ENCODE assay signal across 8 cellular contexts in the genomic region with DNA sequence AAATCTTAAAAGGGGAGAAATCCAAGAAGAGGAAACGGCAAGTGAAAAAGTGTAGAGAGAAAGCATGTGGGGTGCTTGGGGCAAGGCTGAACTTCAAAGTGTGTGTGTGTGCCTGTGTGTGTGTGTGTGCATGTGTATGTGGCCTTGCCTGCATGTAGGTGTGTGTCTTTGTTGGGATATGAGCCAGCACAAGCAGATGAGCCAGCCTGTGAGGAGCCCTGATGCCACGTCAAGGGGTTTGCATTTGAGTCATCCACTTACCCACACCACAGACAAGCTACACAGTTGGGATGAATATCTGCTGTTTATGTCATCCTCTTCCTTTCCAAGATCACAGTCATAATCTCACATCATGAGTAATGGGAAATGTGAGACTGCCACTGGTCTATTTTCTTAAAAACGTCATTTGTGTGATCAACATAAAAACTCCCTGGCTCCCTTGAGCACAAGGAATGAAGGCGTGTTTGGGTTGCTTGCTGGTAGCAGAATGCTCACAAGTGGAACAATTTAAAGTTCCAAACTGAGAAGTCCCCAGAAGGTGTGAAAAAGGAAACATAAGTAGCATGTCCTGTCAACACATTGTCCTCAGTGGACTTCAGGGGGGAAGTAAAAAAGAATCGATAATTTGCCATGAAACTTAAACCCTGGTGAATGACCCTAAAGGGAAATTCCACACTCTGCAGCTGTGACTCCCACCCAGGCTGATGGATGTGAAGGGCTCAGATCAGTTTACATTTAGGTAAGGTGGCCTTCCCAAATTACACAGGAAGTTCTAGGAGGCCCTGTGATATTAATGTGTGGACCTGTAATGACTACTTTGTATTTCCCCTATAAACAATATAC. TPM values are rescaled to one million over a fixed set of nuclear protein-coding genes. Genes with fewer than 3 reads are reported as not detected.
DNase-seq lines count a peak whose midpoint lies in the region; ATAC-seq and TF ChIP-seq lines count a peak whose summit lies in the region.

No MANE protein-coding gene starts in this region.

- H3K4me3 ChIP-seq in AG04449 (ENCODE audit: low read depth, low read length), result no peak overlapping the region

- H3K4me1 Mint-ChIP-seq in activated CD8-positive, alpha-beta memory T cell treated with anti-CD3 and anti-CD28 coated beads, Interleukin-2, amount 10 ng/mL, durations not matched to agents 7 days and 5 days, result peaks cover 28% of the 10 kb centered on the region

- H3K9me3 Mint-ChIP-seq in activated CD8-positive, alpha-beta memory T cell treated with anti-CD3 and anti-CD28 coated beads, Interleukin-2, amount 10 ng/mL, durations not matched to agents 7 days and 5 days (ENCODE audit: low read depth), result no peaks in the 10 kb centered on the region

- H3K4me3 Mint-ChIP-seq in activated CD8-positive, alpha-beta memory T cell treated with anti-CD3 and anti-CD28 coated beads, Interleukin-2, amount 10 ng/mL, durations not matched to agents 7 days and 5 days, result no peak overlapping the region

- no peak for TF ChIP-seq CTCF in AG04449 (IDR thresholded peaks at IDR 0.05; ENCODE audit: insufficient read depth, low read length, missing control alignments)

- peak; percentile 100 for DNase-seq in AG04449 (ENCODE audit: low read depth, low spot score)
- peak; percentile 94 for DNase-seq in activated CD8-positive, alpha-beta memory T cell treated with anti-CD3 and anti-CD28 coated beads, Interleukin-2, amount 10 ng/mL, durations not matched to agents 7 days and 5 days
- DNase-seq in glomerular visceral epithelial cell (ENCODE audit: extremely low spot score), result peak; percentile 94
- peak; percentile 71 to 80 for DNase-seq in stimulated activated CD4-positive, alpha-beta T cell treated with anti-CD3 and anti-CD28 coated beads, Interleukin-4, amount 100 ng/mL, for 4 hours
- no peak for DNase-seq in DMS79 (lab: John Stamatoyannopoulos, UW)

- CTCF ChIA-PET in AG04449 (lab: Yijun Ruan, JAX), result interaction anchor here (0.7 to 1.5 kb wide), 4 partner anchors 10 to 105 kb away, joined by 3 to 6 read pairs (median 4); a partner anchor contains a TSS
- CTCF ChIA-PET in activated CD8-positive, alpha-beta memory T cell treated with anti-CD3 and anti-CD28 coated beads, Interleukin-2, amount 10 ng/mL, durations not matched to agents 7 days and 5 days (lab: Charles Lee), result interaction anchor here (1.3 kb wide), 1 partner anchor 14 kb away, joined by 5 read pairs; a partner anchor contains a TSS

- ATAC-seq in GM19351 (IDR thresholded peaks at IDR 0.05; ENCODE audit: unreplicated experiment) (peak; percentile 81), HG03575 (IDR thresholded peaks at IDR 0.05; ENCODE audit: extremely low read depth, insufficient number of reproducible peaks, low FRiP score, unreplicated experiment) (peak; percentile 53), HG03521 (IDR thresholded peaks at IDR 0.05; ENCODE audit: unreplicated experiment) (no peak)
- peak; percentile 97 for ATAC-seq in activated CD8-positive, alpha-beta memory T cell treated with anti-CD3 and anti-CD28 coated beads, Interleukin-2, amount 10 ng/mL, durations not matched to agents 7 days and 5 days

- peaks cover 1% of the 10 kb centered on the region for H3K36me3 Mint-ChIP-seq in activated CD8-positive, alpha-beta memory T cell treated with anti-CD3 and anti-CD28 coated beads, Interleukin-2, amount 10 ng/mL, durations not matched to agents 7 days and 5 days

- H3K27me3 Mint-ChIP-seq in activated CD8-positive, alpha-beta memory T cell treated with anti-CD3 and anti-CD28 coated beads, Interleukin-2, amount 10 ng/mL, durations not matched to agents 7 days and 5 days, result no peaks in the 10 kb centered on the region

- H3K27ac Mint-ChIP-seq in activated CD8-positive, alpha-beta memory T cell treated with anti-CD3 and anti-CD28 coated beads, Interleukin-2, amount 10 ng/mL, durations not matched to agents 7 days and 5 days, result peak overlapping the region; percentile 78

- POLR2A ChIA-PET in AG04449 (lab: Yijun Ruan, JAX), result interaction anchor here (0.5 to 1.0 kb wide), 5 partner anchors 15 to 85 kb away, joined by 3 to 4 read pairs (median 3); a partner anchor contains a TSS

RNA-seq across cellular contexts. Expression of a gene that starts 14.7 kb away (rescaled TPM):
- 1 to 10 TPM; 1.1 to 3.3 TPM for total RNA-seq in activated CD8-positive, alpha-beta memory T cell treated with anti-CD3 and anti-CD28 coated beads, Interleukin-2, amount 10 ng/mL, durations not matched to agents 7 days and 5 days

RNA-seq across cellular contexts. Expression of a gene that starts 14.8 kb away (rescaled TPM):
- total RNA-seq in activated CD8-positive, alpha-beta memory T cell treated with anti-CD3 and anti-CD28 coated beads, Interleukin-2, amount 10 ng/mL, durations not matched to agents 7 days and 5 days, result 1 to 10 TPM in 1 of 2 experiments, under 1 TPM in 1; 0.45 to 1.0 TPM

RNA-seq across cellular contexts. Expression of a gene that starts 32.5 kb away (rescaled TPM):
- total RNA-seq in activated CD8-positive, alpha-beta memory T cell treated with anti-CD3 and anti-CD28 coated beads, Interleukin-2, amount 10 ng/mL, durations not matched to agents 7 days and 5 days, result 10 to 100 TPM in 1 of 2 experiments, 1 to 10 TPM in 1; 7.7 to 12.8 TPM
